ENCODE assay signal across 8 cellular contexts in the genomic region with DNA sequence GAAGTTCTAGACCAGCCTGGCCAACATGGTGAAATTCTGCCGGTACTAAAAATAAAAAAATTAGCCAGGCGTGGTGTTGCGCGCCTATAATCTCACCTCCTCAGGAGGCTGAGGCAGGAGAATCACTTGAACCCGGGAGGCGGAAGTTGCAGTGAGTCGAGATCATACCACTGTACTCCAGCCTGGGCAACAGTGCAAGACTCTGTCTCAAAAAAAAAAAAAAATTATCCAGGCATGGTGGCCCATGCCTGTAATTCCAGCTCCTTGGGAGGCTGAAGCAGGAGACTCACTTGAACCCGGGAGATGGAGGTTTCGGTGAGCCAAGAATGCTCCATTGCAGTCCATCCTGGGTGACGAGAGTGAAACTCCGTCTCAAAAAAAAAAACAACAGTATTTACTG. TPM values are rescaled to one million over a fixed set of nuclear protein-coding genes. Genes with fewer than 3 reads are reported as not detected.
"Had no signal": no experiment of that assay in that cellular context is flagged by ENCODE, and none has a peak within 500 bp of the region (broad histone marks: within the 10 kb centered on the region; RNA-seq: fewer than 3 reads in every experiment).

No MANE protein-coding gene starts in this region.

- DNase-seq: H9, KBM-7 had no signal

- H3K27ac ChIP-seq: HL-60, KMS-11 had no signal

- FAIRE-seq: H1, H54 had no signal

- H2AFZ ChIP-seq: GM23338 had no signal

- ATAC-seq: GM23338 had no signal

- H3K4me3 ChIP-seq: GM23338 had no signal

- H3K9ac ChIP-seq: KMS-11 had no signal

- H3K4me2 ChIP-seq: GM23338, KMS-11 had no signal

RNA-seq across cellular contexts. Expression of a gene that starts 18.5 kb away (rescaled TPM):
- total RNA-seq: HT1080 had no signal
